ENCODE assay signal across 8 cellular contexts in the genomic region with DNA sequence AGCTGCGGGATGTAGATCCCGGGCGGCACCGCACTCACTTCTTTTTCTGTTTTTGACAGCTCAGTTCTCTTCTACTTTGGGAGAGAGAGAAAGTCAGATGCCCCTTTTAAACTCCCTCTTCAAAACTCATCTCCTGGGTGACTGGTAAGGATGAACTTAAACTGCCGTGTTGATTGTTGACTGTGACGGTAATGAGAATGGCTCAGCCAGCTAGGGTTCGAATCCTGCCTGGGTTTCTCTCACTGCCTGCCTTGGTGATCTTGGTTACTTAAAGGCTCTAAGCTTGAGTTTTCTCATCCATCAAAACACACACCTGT. TPM values are rescaled to one million over a fixed set of nuclear protein-coding genes. Genes with fewer than 3 reads are reported as not detected.
A peak's percentile ranks its signal among the peaks of the same experiment; 100 is the strongest.
DNase-seq lines count a peak whose midpoint lies in the region; ATAC-seq and TF ChIP-seq lines count a peak whose summit lies in the region.

No MANE protein-coding gene starts in this region.

- H2BK12ac ChIP-seq in trophoblast cell (ENCODE audit: low read length): peak overlapping the region; percentile 16

- no peaks in the 10 kb centered on the region for H3K4me1 ChIP-seq in BE2C
- H3K4me1 ChIP-seq in SJSA1 (replicated peaks): peaks cover 56% of the 10 kb centered on the region
- H3K4me1 ChIP-seq in trophoblast cell (ENCODE audit: control insufficient read depth in 1 of 2, insufficient read depth in 2 of 2, low read length in 2 of 2): peaks cover 6 to 15% of the 10 kb centered on the region in 2 experiments

- H3K4me2 ChIP-seq in trophoblast cell (ENCODE audit: low read length): peak overlapping the region; percentile 75

- H2AK5ac ChIP-seq in trophoblast cell (ENCODE audit: low read length): no peak overlapping the region

- peak overlapping the region; percentile 80 for H3K18ac ChIP-seq in trophoblast cell (ENCODE audit: low read length)

- peak; percentile 1 for ATAC-seq in GM21529 (IDR thresholded peaks at IDR 0.05; ENCODE audit: unreplicated experiment)
- ATAC-seq in HG02970 (IDR thresholded peaks at IDR 0.05; ENCODE audit: low FRiP score, unreplicated experiment): no peak

- H4K12ac ChIP-seq in trophoblast cell (ENCODE audit: low read depth, low read length): no peak overlapping the region

- peak overlapping the region; percentile 82 for H3K9ac ChIP-seq in trophoblast cell (ENCODE audit: low read length)

- peak overlapping the region; percentile 5 for H3K4ac ChIP-seq in trophoblast cell (ENCODE audit: low read depth, low read length)

- H3K79me1 ChIP-seq in trophoblast cell (ENCODE audit: low read length): peaks cover 11% of the 10 kb centered on the region

- H3K27me3 ChIP-seq in BE2C: 0 out of 2 replicates have a peak, but pooled peaks cover 4% of the 10 kb centered on the region
- no peaks in the 10 kb centered on the region for H3K27me3 ChIP-seq in SJSA1 (replicated peaks)
- no peaks in the 10 kb centered on the region for H3K27me3 ChIP-seq in trophoblast cell (ENCODE audit: insufficient read depth, low read length)

- H3K36me3 ChIP-seq in BE2C (no peaks in the 10 kb centered on the region), SJSA1 (no peaks in the 10 kb centered on the region), trophoblast cell (ENCODE audit: control insufficient read depth in 1 of 2, insufficient read depth in 2 of 2, low read length in 2 of 2) (no peaks in the 10 kb centered on the region)

- H3K4me3 ChIP-seq in BE2C (ENCODE audit: low read depth, low read length) (peak overlapping the region; percentile 64), SJSA1 (peak overlapping the region; percentile 60), fibroblast of mammary gland (ENCODE audit: control insufficient read depth, low read depth, low read length) (peak overlapping the region; percentile 58), trophoblast cell (ENCODE audit: low read depth, low read length) (peak overlapping the region; percentile 87)

- WGBS in trophoblast cell (ENCODE audit: extremely low coverage, insufficient coverage, insufficient read length): no CpG with 5 or more reads among the region's 7 CpGs

- peaks cover 7% of the 10 kb centered on the region for H3K79me2 ChIP-seq in trophoblast cell (ENCODE audit: control insufficient read depth, insufficient read depth, low read length, poor library complexity)

- H2BK120ac ChIP-seq in trophoblast cell (ENCODE audit: insufficient read depth, low read length, poor library complexity): peak overlapping the region; percentile 44

- H3K14ac ChIP-seq in trophoblast cell (ENCODE audit: low read length): peak overlapping the region; percentile 88

- peak overlapping the region; percentile 47 for H4K8ac ChIP-seq in trophoblast cell (ENCODE audit: low read depth, low read length)

- no peak overlapping the region for H3K23ac ChIP-seq in trophoblast cell (ENCODE audit: low read length)

- TF ChIP-seq CTCF in BE2C (IDR thresholded peaks at IDR 0.05; ENCODE audit: low read depth, low read length): no peak
- no peak for TF ChIP-seq CTCF in fibroblast of mammary gland (conservative IDR thresholded peaks at IDR 0.05; ENCODE audit: control insufficient read depth, insufficient read depth, low read depth, low read length)

- peak overlapping the region; percentile 77 for H2BK5ac ChIP-seq in trophoblast cell (ENCODE audit: low read depth, low read length, poor library complexity)

- no peak for DNase-seq in BE2C
- peak in 1 of 2 experiments; percentile 62 for DNase-seq in SJSA1 (ENCODE audit: low read depth in 1 of 2, low spot score in 2 of 2)
- DNase-seq in fibroblast of mammary gland (ENCODE audit: low read depth): no peak
- DNase-seq in trophoblast cell: no peak
- no peak for DNase-seq in T-helper 9 cell
- no peak for DNase-seq in activated CD8-positive, alpha-beta memory T cell treated with anti-CD3 and anti-CD28 coated beads for 24 hours

- H3K27ac ChIP-seq in SJSA1 (peak overlapping the region; percentile 55), trophoblast cell (ENCODE audit: low read depth, low read length) (peak overlapping the region; percentile 94)

- peak overlapping the region; percentile 65 for H4K91ac ChIP-seq in trophoblast cell (ENCODE audit: low read depth, low read length)

- H2AFZ ChIP-seq in trophoblast cell (ENCODE audit: insufficient read depth, low read length, poor library complexity): peak overlapping the region; percentile 85

- H3K9me3 ChIP-seq in BE2C: no peaks in the 10 kb centered on the region
- H3K9me3 ChIP-seq in SJSA1 (replicated peaks): no peaks in the 10 kb centered on the region
- H3K9me3 ChIP-seq in trophoblast cell (ENCODE audit: insufficient read depth, low read depth, low read length): no peaks in the 10 kb centered on the region

RNA-seq across cellular contexts. Expression of gene CCDC126, which starts 0.7 kb away (rescaled TPM):
- polyA plus RNA-seq in BE2C (2012; ENCODE audit: insufficient read depth, insufficient read length, low read depth): 2.6 TPM
- 34.7 and 52.1 TPM in 2 replicates for total RNA-seq in SJSA1 (2014; rRNA removed; shearing (Covaris generic))
- polyA plus RNA-seq in trophoblast cell (2013): 25.2 and 26.2 TPM in 2 replicates
